ENCODE assay signal across 9 cellular contexts in the genomic region with DNA sequence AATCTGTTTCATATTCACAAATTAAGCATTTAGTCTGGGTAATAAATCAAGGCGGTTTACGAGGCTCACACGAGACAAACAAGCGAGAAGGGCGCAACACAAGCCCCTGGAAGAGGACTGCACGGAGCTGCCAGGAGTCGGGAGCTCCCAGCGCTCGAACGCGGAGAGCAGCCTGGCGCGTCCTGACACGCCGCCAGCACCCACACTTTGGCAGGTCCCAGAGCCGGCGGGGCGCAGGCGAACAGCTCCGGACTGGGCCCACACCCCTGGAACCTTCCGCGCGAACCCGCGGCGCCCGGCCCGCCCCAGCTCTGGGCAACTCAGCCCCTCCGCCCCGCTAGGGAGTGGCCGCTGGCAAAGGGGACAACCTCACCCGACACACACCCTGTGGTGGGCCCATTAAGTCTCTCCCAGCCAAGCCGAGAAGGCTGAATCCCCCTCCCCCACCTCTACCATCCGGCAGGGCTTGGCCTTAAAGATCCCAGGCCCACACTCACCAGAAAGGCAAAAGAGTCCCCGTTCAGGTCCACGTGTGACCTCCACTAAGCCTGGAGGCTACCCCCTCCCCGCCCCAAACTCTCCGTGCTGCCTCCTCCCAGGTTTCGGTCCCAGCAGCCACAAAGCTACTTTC. TPM values are rescaled to one million over a fixed set of nuclear protein-coding genes. Genes with fewer than 3 reads are reported as not detected.
DNase-seq lines count a peak whose midpoint lies in the region; ATAC-seq and TF ChIP-seq lines count a peak whose summit lies in the region.
"Had no signal": no experiment of that assay in that cellular context is flagged by ENCODE, and none has a peak within 500 bp of the region (broad histone marks: within the 10 kb centered on the region; RNA-seq: fewer than 3 reads in every experiment).

No MANE protein-coding gene starts in this region.

- no peaks in the 10 kb centered on the region for H3K36me3 ChIP-seq in vagina

- peak overlapping the region; percentile 16 for H3K27ac Mint-ChIP-seq in mesothelial cell of epicardium

- peaks cover 8% of the 10 kb centered on the region for H3K27me3 Mint-ChIP-seq in mesothelial cell of epicardium (ENCODE audit: low read depth)

- H3K9me3 ChIP-seq in vagina: no peaks in the 10 kb centered on the region

- intact Hi-C loops in Right ventricle myocardium superior (cut with DNase I) (no loop called here), Right ventricle myocardium inferior (cut with DNase I) (no loop called here), vagina (cut with DNase I) (no loop called here)

- TF ChIP-seq CTCF in mesothelial cell of epicardium (IDR thresholded peaks at IDR 0.05; ENCODE audit: unreplicated experiment) (no peak), vagina (IDR thresholded peaks at IDR 0.05) (no peak)

- H3K4me3 Mint-ChIP-seq in mesothelial cell of epicardium: peak overlapping the region; percentile 68

- peaks cover 39% of the 10 kb centered on the region for H3K4me1 ChIP-seq in vagina

- TF ChIP-seq POLR2A in vagina (IDR thresholded peaks at IDR 0.05): no peak

- no peak for ATAC-seq in Right ventricle myocardium superior (ENCODE audit: poor library complexity)
- ATAC-seq in Right ventricle myocardium inferior: no peak
- ATAC-seq in GM21786 (IDR thresholded peaks at IDR 0.05; ENCODE audit: unreplicated experiment): no peak

- peaks cover 45% of the 10 kb centered on the region for H3K4me1 Mint-ChIP-seq in mesothelial cell of epicardium

- H3K4me3 ChIP-seq in vagina: peak overlapping the region; percentile 32 to 61

- H3K27ac ChIP-seq in vagina: peak overlapping the region; percentile 3

- no peaks in the 10 kb centered on the region for H3K27me3 ChIP-seq in vagina

- no peaks in the 10 kb centered on the region for H3K36me3 Mint-ChIP-seq in mesothelial cell of epicardium

- DNase-seq in Right ventricle myocardium superior (peak; percentile 45), Right ventricle myocardium inferior (ENCODE audit: missing footprints) (no peak), dermis blood vessel endothelial cell (peak; percentile 34), mesothelial cell of epicardium (ENCODE audit: low spot score in 2 of 2, unreplicated experiment in 2 of 2) (no peak), vagina (ENCODE audit: extremely low spot score in 2 of 2) (no peak), OCI-M2 (lab: John Stamatoyannopoulos, UW; ENCODE audit: unreplicated experiment) (no peak), kidney tubule cell (ENCODE audit: low spot score) (no peak)
- DNase-seq: hippocampal formation had no signal

- peaks cover 12% of the 10 kb centered on the region for H3K9me3 Mint-ChIP-seq in mesothelial cell of epicardium

RNA-seq across cellular contexts. Expression of a gene that starts 47.4 kb away (rescaled TPM):
- total RNA-seq in Right ventricle myocardium superior (14.0 TPM), Right ventricle myocardium inferior (16.9 TPM), dermis blood vessel endothelial cell (8.8 and 31.6 TPM in 2 replicates), mesothelial cell of epicardium (49.0 to 52.3 TPM (median 49.7 TPM) in 3 replicates), vagina (19.9 TPM)

Comparison
In these comparisons a context has a peak if more than half of its experiments do, and no peak if none do; other contexts are left out.
1. DNase-seq: peak in Right ventricle myocardium superior (single experiment) and dermis blood vessel endothelial cell (single experiment); none in Right ventricle myocardium inferior (single experiment), mesothelial cell of epicardium (0 of 2), vagina (0 of 2), OCI-M2 (single experiment) and kidney tubule cell (single experiment).